8 cellular contexts compared by ENCODE assay signal in genomic region chr1:226125097-226125630, GRCh38.
DNase-seq lines count a peak whose midpoint lies in the region; ATAC-seq and TF ChIP-seq lines count a peak whose summit lies in the region.

No MANE protein-coding gene starts in this region.

- intact Hi-C loops in CD14-positive monocyte (cut with micrococcal nuclease): loop anchor here (1.0 to 2.0 kb wide), 3 partner anchors 14 to 72 kb away; no protein-coding TSS in a partner anchor
- intact Hi-C loops in activated naive CD4-positive, alpha-beta T cell treated with anti-CD3 and anti-CD28 coated beads for 36 hours (cut with micrococcal nuclease): loop anchor here (1.0 kb wide), 6 partner anchors 61 to 483 kb away; partner anchors contain the start of genes ACBD3 and LIN9

- peaks cover 0 to 6% of the 10 kb centered on the region in 2 donors for H3K36me3 Mint-ChIP-seq in CD14-positive monocyte
- no peaks in the 10 kb centered on the region for H3K36me3 Mint-ChIP-seq in activated naive CD4-positive, alpha-beta T cell treated with anti-CD3 and anti-CD28 coated beads for 36 hours (ENCODE audit: low read depth)
- H3K36me3 Mint-ChIP-seq in glutamatergic neuron (ENCODE audit: unreplicated experiment): no peaks in the 10 kb centered on the region

- peak; percentile 95 for TF ChIP-seq CTCF in CD14-positive monocyte (IDR thresholded peaks at IDR 0.05)
- peak; percentile 96 for TF ChIP-seq CTCF in glutamatergic neuron (IDR thresholded peaks at IDR 0.05; ENCODE audit: partially characterized antibody, unreplicated experiment)

- DNase-seq in CD14-positive monocyte (ENCODE audit: low spot score): peak; percentile 72
- peak; percentile 53 for DNase-seq in NCI-H1105 (lab: John Stamatoyannopoulos, UW)
- peak; percentile 74 for DNase-seq in SKM-1 treated with dmso at 0.1 percent for 144 hours (lab: John Stamatoyannopoulos, UW; ENCODE audit: unreplicated experiment)
- peak; percentile 94 for DNase-seq in activated naive CD4-positive, alpha-beta T cell treated with anti-CD3 and anti-CD28 coated beads for 36 hours
- peak; percentile 94 for DNase-seq in glutamatergic neuron
- DNase-seq in pons (ENCODE audit: low spot score): peak; percentile 73
- peak; percentile 89 for DNase-seq in ureter (ENCODE audit: low spot score)

- H3K4me1 Mint-ChIP-seq in CD14-positive monocyte: peaks cover 33% of the 10 kb centered on the region
- peaks cover 28% of the 10 kb centered on the region for H3K4me1 Mint-ChIP-seq in activated naive CD4-positive, alpha-beta T cell treated with anti-CD3 and anti-CD28 coated beads for 36 hours (ENCODE audit: low read depth)
- peaks cover 17% of the 10 kb centered on the region for H3K4me1 Mint-ChIP-seq in glutamatergic neuron (ENCODE audit: low read depth, unreplicated experiment)

- H3K4me3 Mint-ChIP-seq in CD14-positive monocyte: peak overlapping the region in 1 of 2 donors; percentile 52
- no peak overlapping the region for H3K4me3 Mint-ChIP-seq in activated naive CD4-positive, alpha-beta T cell treated with anti-CD3 and anti-CD28 coated beads for 36 hours
- H3K4me3 Mint-ChIP-seq in glutamatergic neuron (ENCODE audit: unreplicated experiment): peak overlapping the region; percentile 39

- H3K27me3 Mint-ChIP-seq in CD14-positive monocyte (ENCODE audit: low read depth in 3 of 3): peaks cover 18 to 26% (median 21%) of the 10 kb centered on the region in 3 donors
- no peaks in the 10 kb centered on the region for H3K27me3 Mint-ChIP-seq in activated naive CD4-positive, alpha-beta T cell treated with anti-CD3 and anti-CD28 coated beads for 36 hours (ENCODE audit: low read depth)
- peaks cover 14% of the 10 kb centered on the region for H3K27me3 Mint-ChIP-seq in glutamatergic neuron (ENCODE audit: unreplicated experiment)

- CTCF ChIA-PET in activated naive CD4-positive, alpha-beta T cell treated with anti-CD3 and anti-CD28 coated beads for 36 hours (lab: Charles Lee): interaction anchor here (0.6 to 4.7 kb wide), 49 partner anchors 8 to 644 kb away, joined by 3 to 211 read pairs (median 5); partner anchors contain the start of genes LIN9 and MIXL1

- H3K27ac Mint-ChIP-seq in CD14-positive monocyte (peak overlapping the region in 1 of 7 donors; percentile 31), glutamatergic neuron (ENCODE audit: unreplicated experiment) (peak overlapping the region; percentile 4)
- H3K27ac Mint-ChIP-seq in activated naive CD4-positive, alpha-beta T cell treated with anti-CD3 and anti-CD28 coated beads for 36 hours: no peak overlapping the region

- H3K9me3 Mint-ChIP-seq in CD14-positive monocyte (peaks cover 0 to 3% (median 0%) of the 10 kb centered on the region in 7 donors), glutamatergic neuron (ENCODE audit: unreplicated experiment) (peaks cover 5% of the 10 kb centered on the region)
- H3K9me3 Mint-ChIP-seq in activated naive CD4-positive, alpha-beta T cell treated with anti-CD3 and anti-CD28 coated beads for 36 hours: no peaks in the 10 kb centered on the region

- peak; percentile 23 for ATAC-seq in GM21528 (IDR thresholded peaks at IDR 0.05; ENCODE audit: low FRiP score, unreplicated experiment)

Comparison
In these comparisons a context has a peak if more than half of its experiments do, and no peak if none do; other contexts are left out.
1. Peak in every context shown above with its lines: DNase-seq and ATAC-seq.